Comparison of ENCODE assay signal across 8 cellular contexts in genomic region chr17:82022310-82022980, GRCh38. TPM values are rescaled to one million over a fixed set of nuclear protein-coding genes. Genes with fewer than 3 reads are reported as not detected.
DNase-seq lines count a peak whose midpoint lies in the region; ATAC-seq and TF ChIP-seq lines count a peak whose summit lies in the region.

CENPX (minus strand) TSS chr17:82022878; CDS start chr17:82022861, 17 bp downstream.

- H2AFZ ChIP-seq in OCI-LY3 (ENCODE audit: low read depth, low read length) = peak within 1 kb of the TSS; percentile 67; the same call in 1 of the 2 replicates

- TF ChIP-seq CTCF in OCI-LY3 (IDR thresholded peaks at IDR 0.05; ENCODE audit: low read depth, low read length) = no peak

- H3K4me3 ChIP-seq in OCI-LY3 (ENCODE audit: low read length) = peak within 1 kb of the TSS; percentile 100
- peak within 1 kb of the TSS; percentile 86 for H3K4me3 ChIP-seq in effector memory CD4-positive, alpha-beta T cell (ENCODE audit: insufficient read depth, low read depth, low read length, poor library complexity, severe bottlenecking)

- peak; percentile 66 for DNase-seq in DMS 273 (lab: John Stamatoyannopoulos, UW; ENCODE audit: unreplicated experiment)
- DNase-seq in DMS 273 treated with DMSO at 0.1 percent for 48 hours (lab: John Stamatoyannopoulos, UW) = no peak
- DNase-seq in effector memory CD4-positive, alpha-beta T cell = no peak
- no peak for DNase-seq in myocyte (ENCODE audit: low read depth)
- no peak for DNase-seq in islet precursor cell

- H3K79me2 ChIP-seq in OCI-LY3 (ENCODE audit: low read length) = peaks cover 15% of the 10 kb centered on the region

- H3K27me3 ChIP-seq in OCI-LY3 (ENCODE audit: low read depth, low read length) = no peaks in the 10 kb centered on the region
- no peaks in the 10 kb centered on the region for H3K27me3 ChIP-seq in effector memory CD4-positive, alpha-beta T cell (replicated peaks; ENCODE audit: control insufficient read depth, insufficient read depth, low read length, poor library complexity, severe bottlenecking)

- H3K27ac ChIP-seq in OCI-LY3 (ENCODE audit: low read length) = peak within 1 kb of the TSS; percentile 45
- H3K27ac ChIP-seq in effector memory CD4-positive, alpha-beta T cell (ENCODE audit: insufficient read depth, low read length, poor library complexity, severe bottlenecking) = peak within 1 kb of the TSS; percentile 45

- H3K4me2 ChIP-seq in OCI-LY3 (ENCODE audit: low read length) = peak within 1 kb of the TSS; percentile 99

- ATAC-seq in GM21390 (IDR thresholded peaks at IDR 0.05; ENCODE audit: unreplicated experiment) (no peak), HG03159 (IDR thresholded peaks at IDR 0.05; ENCODE audit: unreplicated experiment) (no peak)

- no peaks in the 10 kb centered on the region for H3K36me3 ChIP-seq in OCI-LY3 (replicated peaks; ENCODE audit: low read depth, low read length)
- H3K36me3 ChIP-seq in effector memory CD4-positive, alpha-beta T cell (ENCODE audit: control insufficient read depth, insufficient read depth, low read length) = peaks cover 3% of the 10 kb centered on the region

- peak within 1 kb of the TSS; percentile 97 for H3K9ac ChIP-seq in OCI-LY3 (ENCODE audit: low read length)

- peaks cover 23% of the 10 kb centered on the region for H3K4me1 ChIP-seq in OCI-LY3 (ENCODE audit: low read length)
- peaks cover 24% of the 10 kb centered on the region for H3K4me1 ChIP-seq in effector memory CD4-positive, alpha-beta T cell (ENCODE audit: control insufficient read depth, insufficient read depth, low read length, poor library complexity, severe bottlenecking)

- H3K9me3 ChIP-seq in OCI-LY3 (ENCODE audit: insufficient read depth, low read length) = no peaks in the 10 kb centered on the region
- no peaks in the 10 kb centered on the region for H3K9me3 ChIP-seq in effector memory CD4-positive, alpha-beta T cell (ENCODE audit: control insufficient read depth, low read length)

- H4K20me1 ChIP-seq in OCI-LY3 (ENCODE audit: insufficient read depth, low read length) = peaks cover 13% of the 10 kb centered on the region

RNA-seq across cellular contexts. Expression of gene CENPX, which starts in this region (rescaled TPM):
- 50.0 and 61.8 TPM in 2 replicates for total RNA-seq in myocyte
- 47.5 TPM for polyA plus RNA-seq in myocyte (2012)
